Comparison of ENCODE assay signal across 20 cellular contexts in genomic region chr18:10892801-10893595, GRCh38.
DNase-seq lines count a peak whose midpoint lies in the region; ATAC-seq, FAIRE-seq and TF ChIP-seq lines count a peak whose summit lies in the region.
"Had no signal": no experiment of that assay in that cellular context is flagged by ENCODE, and none has a peak within 500 bp of the region (broad histone marks: within the 10 kb centered on the region; RNA-seq: fewer than 3 reads in every experiment).

No MANE protein-coding gene starts in this region.

- H3K9me3 ChIP-seq in PC-3 (ENCODE audit: low read length) (no peaks in the 10 kb centered on the region), ascending aorta (no peaks in the 10 kb centered on the region)
- H3K9me3 ChIP-seq: BLaER1, upper lobe of left lung had no signal

- in situ Hi-C loops in GM13977 (cut with MboI; ENCODE audit: low pct_unique_long_range_greater_than_20kb, low sequenced_read_pairs, unreplicated experiment): no loop called here

- H3K4me1 ChIP-seq in PC-3 (ENCODE audit: insufficient read depth, low read length) (no peaks in the 10 kb centered on the region), ascending aorta (no peaks in the 10 kb centered on the region)
- H3K4me1 ChIP-seq: upper lobe of left lung had no signal

- H3K36me3 ChIP-seq in PC-3 (ENCODE audit: low read depth, low read length) (no peaks in the 10 kb centered on the region), ascending aorta (no peaks in the 10 kb centered on the region)
- H3K36me3 ChIP-seq: BLaER1, upper lobe of left lung had no signal

- no peaks in the 10 kb centered on the region for H3K9me2 ChIP-seq in PC-3 (replicated peaks; ENCODE audit: low read length)

- peak; percentile 63 for FAIRE-seq in urothelium cell line (lab: Jason Lieb, UNC)
- FAIRE-seq: astrocyte had no signal

- no peaks in the 10 kb centered on the region for H3F3A ChIP-seq in PC-3 (ENCODE audit: low read length, unreplicated experiment)

- POLR2A ChIA-PET in PC-3 (lab: Charles Lee; ENCODE audit: unreplicated experiment): no interaction called here

- no peak overlapping the region for H3K4me2 ChIP-seq in PC-3 (ENCODE audit: low read length)
- H3K4me2 ChIP-seq: BLaER1 had no signal

- no peak overlapping the region for H3K9ac ChIP-seq in PC-3 (ENCODE audit: low read length)
- H3K9ac ChIP-seq: BLaER1 had no signal

- TF ChIP-seq CTCF in PC-3 (conservative IDR thresholded peaks at IDR 0.05; ENCODE audit: low read depth, low read length): no peak
- no peak for TF ChIP-seq CTCF in foreskin fibroblast (IDR thresholded peaks at IDR 0.05; ENCODE audit: low read depth, low read length)
- TF ChIP-seq CTCF in GM13977 (IDR thresholded peaks at IDR 0.05; ENCODE audit: extremely low read depth, insufficient read depth, missing control alignments): no peak
- no peak for TF ChIP-seq CTCF in ascending aorta (IDR thresholded peaks at IDR 0.05)

- no peak overlapping the region for H2AFZ ChIP-seq in PC-3 (ENCODE audit: low read length)

- peak; percentile 6 for DNase-seq in LHCN-M2 (ENCODE audit: low read depth)
- peak; percentile 7 for DNase-seq in PC-3
- peak; percentile 0 to 15 for DNase-seq in foreskin fibroblast
- DNase-seq in urothelium cell line (ENCODE audit: low spot score): peak; percentile 43
- no peak for DNase-seq in stimulated activated CD4-positive, alpha-beta T cell treated with anti-CD3 and anti-CD28 coated beads, Interleukin-1b, Interleukin-23, amount 100 ng/mL, for 48 hours
- DNase-seq in GM13977 (ENCODE audit: low spot score): no peak
- no peak for DNase-seq in ascending aorta (ENCODE audit: low spot score in 2 of 2)
- DNase-seq: activated CD4-positive, alpha-beta memory T cell treated with anti-CD3 and anti-CD28 coated beads for 36 hours; activated naive CD4-positive, alpha-beta T cell treated with anti-CD3 and anti-CD28 coated beads, Interleukin-2, amount 10 ng/mL, durations not matched to agents 7 days and 5 days; activated T-cell treated with anti-CD3 and anti-CD28 coated beads for 4 hours; H9; hypothalamus; NCI-H446 treated with DMSO at 0.1 percent for 48 hours; SHP77 treated with DMSO at 0.1 percent for 48 hours; stimulated activated CD4-positive, alpha-beta T cell treated with anti-CD3 and anti-CD28 coated beads, Interleukin-4, amount 100 ng/mL, for 1 hour; stimulated activated naive CD8-positive, alpha-beta T cell treated with anti-CD3 and anti-CD28 coated beads, Interleukin-15, amount 100 ng/mL, for 72 hours; upper lobe of left lung had no signal

- H3K4me3 ChIP-seq in PC-3 (ENCODE audit: low read length) (no peak overlapping the region), foreskin fibroblast (ENCODE audit: low read depth in 1 of 2, low read length in 2 of 2) (no peak overlapping the region), ascending aorta (no peak overlapping the region)
- H3K4me3 ChIP-seq: BLaER1, skin epidermis, upper lobe of left lung had no signal

- no peaks in the 10 kb centered on the region for H3K79me2 ChIP-seq in PC-3 (ENCODE audit: low read length)

- intact Hi-C loops in PC-3 (cut with micrococcal nuclease): no loop called here
- intact Hi-C loops in ascending aorta (cut with DNase I): no loop called here

- no peaks in the 10 kb centered on the region for H4K20me1 ChIP-seq in PC-3 (ENCODE audit: low read length)
- H4K20me1 ChIP-seq: BLaER1 had no signal

- CTCF ChIA-PET in PC-3 (lab: Charles Lee): no interaction called here

- BruUV-seq in PC-3 (replicated peaks; lab: Mats Ljungman, UMichigan): no TSS peak

- H3K27me3 ChIP-seq in PC-3 (ENCODE audit: low read length): peaks cover 58% of the 10 kb centered on the region
- H3K27me3 ChIP-seq in ascending aorta: no peaks in the 10 kb centered on the region
- H3K27me3 ChIP-seq: BLaER1, upper lobe of left lung had no signal

- peak; percentile 31; the same call in 1 of the 2 replicates for ATAC-seq in PC-3
- ATAC-seq: stimulated activated naive CD8-positive, alpha-beta T cell treated with anti-CD3 and anti-CD28 coated beads, Interleukin-15, amount 100 ng/mL, for 72 hours had no signal

- H3K27ac ChIP-seq in PC-3 (ENCODE audit: low read length): no peak overlapping the region
- H3K27ac ChIP-seq in ascending aorta: no peak overlapping the region
- H3K27ac ChIP-seq: BLaER1, skin epidermis, upper lobe of left lung had no signal

Comparison
In these comparisons a context has a peak if more than half of its experiments do, and no peak if none do; other contexts are left out.
1. DNase-seq: peak in LHCN-M2 (single experiment), PC-3 (single experiment), foreskin fibroblast (2 of 2) and urothelium cell line (single experiment); none in stimulated activated CD4-positive, alpha-beta T cell treated with anti-CD3 and anti-CD28 coated beads, Interleukin-1b, Interleukin-23, amount 100 ng/mL, for 48 hours (single experiment), GM13977 (single experiment) and ascending aorta (0 of 2).